11 cellular contexts compared by ENCODE assay signal in the genomic region with DNA sequence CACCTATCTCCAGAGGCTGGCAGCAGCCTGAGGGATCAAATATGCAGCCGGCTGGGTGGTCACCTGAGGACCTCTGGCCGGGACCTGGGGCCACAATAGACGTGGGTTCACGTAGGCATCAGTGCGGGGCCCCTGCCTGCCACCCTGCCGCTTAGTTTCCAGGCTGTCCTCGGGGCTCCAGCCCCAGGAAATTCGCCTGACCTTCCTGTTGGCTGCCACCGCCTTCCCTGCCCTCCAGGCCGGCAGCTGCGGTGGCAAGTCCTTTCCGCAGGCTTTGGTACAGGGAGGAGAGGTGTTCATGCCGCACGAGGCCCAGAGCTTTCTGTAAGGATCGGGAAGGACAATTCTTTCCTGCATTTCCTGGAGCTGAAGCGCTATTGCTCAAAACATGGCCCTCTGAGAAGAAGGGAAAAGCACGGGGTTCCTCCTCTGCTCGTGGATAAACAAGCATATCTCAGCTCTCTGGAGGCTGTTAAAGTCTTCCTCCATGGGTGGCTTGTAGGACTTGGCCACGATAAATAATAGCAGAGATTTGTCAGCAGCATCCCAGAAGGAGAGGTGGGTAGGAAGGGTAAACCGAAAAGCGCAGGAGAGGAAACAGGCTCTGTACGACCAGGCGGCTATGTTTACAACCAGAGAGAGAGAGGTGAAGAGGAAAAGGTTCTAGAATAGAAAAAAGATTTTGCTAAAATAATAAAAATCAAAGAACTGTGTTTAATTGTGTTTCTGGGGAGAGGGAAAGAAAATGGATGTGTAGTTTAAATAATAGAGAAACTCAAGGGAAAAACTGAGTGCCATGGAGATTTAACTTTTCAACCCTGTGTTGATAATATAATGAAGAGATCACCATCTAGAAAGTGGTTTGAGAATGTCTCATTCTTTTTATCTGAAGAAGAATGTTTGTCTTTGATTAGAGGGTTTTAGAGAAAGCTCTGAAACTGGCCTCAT. TPM values are rescaled to one million over a fixed set of nuclear protein-coding genes. Genes with fewer than 3 reads are reported as not detected.
DNase-seq lines count a peak whose midpoint lies in the region; ATAC-seq, FAIRE-seq and TF ChIP-seq lines count a peak whose summit lies in the region.
"Had no signal": no experiment of that assay in that cellular context is flagged by ENCODE, and none has a peak within 500 bp of the region (broad histone marks: within the 10 kb centered on the region; RNA-seq: fewer than 3 reads in every experiment).

No MANE protein-coding gene starts in this region.

- no peak for FAIRE-seq in keratinocyte (lab: Jason Lieb, UNC)
- FAIRE-seq: G401.6 had no signal

- WGBS in body of pancreas, 2 donors, result 54 to 66% methylated on average over 21 to 23 of the region's 23 CpGs

- H3K9me1 ChIP-seq in keratinocyte (ENCODE audit: control insufficient read depth, extremely low read depth, insufficient read depth, low read length), result no peaks in the 10 kb centered on the region

- ATAC-seq in body of pancreas (no peak), gastrocnemius medialis (no peak)
- ATAC-seq in activated T-cell treated with anti-CD3 and anti-CD28 coated beads, Interleukin-2, amount 50 U/mL, for 72 hours (replicated peaks in 1 of 2), result no peak

- no peaks in the 10 kb centered on the region for H4K20me1 ChIP-seq in keratinocyte (ENCODE audit: control insufficient read depth, extremely low read depth, insufficient read depth, low read length)

- CTCF ChIA-PET in Caco-2 (lab: Charles Lee), result interaction anchor here (0.8 to 1.4 kb wide), 4 partner anchors 11 to 100 kb away, joined by 3 to 8 read pairs (median 3); no protein-coding TSS in a partner anchor

- dilution Hi-C loops in keratinocyte (cut with MboI; ENCODE audit: extremely low pct_ligation_motif_present, low sequenced_read_pairs), result no loop called here

- no peak for TF ChIP-seq POLR2A in body of pancreas (IDR thresholded peaks at IDR 0.05)
- TF ChIP-seq POLR2A in gastrocnemius medialis (IDR thresholded peaks at IDR 0.05), result no peak

- H3K4me1 ChIP-seq in Caco-2 (peaks cover 64% of the 10 kb centered on the region), body of pancreas (peaks cover 49% of the 10 kb centered on the region), keratinocyte (ENCODE audit: control insufficient read depth, extremely low read depth, insufficient read depth, low read length) (peaks cover 28% of the 10 kb centered on the region), gastrocnemius medialis (peaks cover 13 to 23% of the 10 kb centered on the region in 2 donors)

- H3K4me1 Mint-ChIP-seq in Caco-2 (ENCODE audit: low read depth, unreplicated experiment), result peaks cover 29% of the 10 kb centered on the region
- peaks cover 6% of the 10 kb centered on the region for H3K4me1 Mint-ChIP-seq in activated naive CD8-positive, alpha-beta T cell treated with anti-CD3 and anti-CD28 coated beads for 36 hours
- peaks cover 12% of the 10 kb centered on the region for H3K4me1 Mint-ChIP-seq in activated T-cell treated with anti-CD3 and anti-CD28 coated beads, Interleukin-2, amount 50 U/mL, for 72 hours (ENCODE audit: low read depth)

- H3K79me2 ChIP-seq in keratinocyte (ENCODE audit: control insufficient read depth, insufficient read depth, low read length), result peaks cover 84% of the 10 kb centered on the region

- intact Hi-C loops in Caco-2 (cut with micrococcal nuclease; ENCODE audit: unreplicated experiment) (loop anchor here (1.0 to 10.0 kb wide), 7 partner anchors 35 to 603 kb away; a partner anchor contains a TSS), body of pancreas (cut with DNase I) (no loop called here), gastrocnemius medialis (cut with DNase I; ENCODE audit: low total_unique reads) (no loop called here)

- no TSS peak for BruUV-seq in Caco-2 (replicated peaks; lab: Mats Ljungman, UMichigan)

- peak overlapping the region; percentile 35 for H3K4me2 ChIP-seq in keratinocyte (ENCODE audit: control insufficient read depth, extremely low read depth, insufficient read depth, low read depth, low read length)

- in situ Hi-C loops in gastrocnemius medialis (cut with MboI; ENCODE audit: low sequenced_read_pairs in 4 of 4), result no loop called here

- H3K27ac ChIP-seq in body of pancreas, result peak overlapping the region in 3 of 4 donors; percentile 5 to 45 (median 16)
- no peak overlapping the region for H3K27ac ChIP-seq in keratinocyte (ENCODE audit: control insufficient read depth, insufficient read depth, low read length)
- H3K27ac ChIP-seq in gastrocnemius medialis, result peak overlapping the region; percentile 51 to 88 (median 85)

- H3K36me3 ChIP-seq in Caco-2 (ENCODE audit: control insufficient read depth, insufficient read depth, low read length) (no peaks in the 10 kb centered on the region), body of pancreas (replicated peaks in 1 of 2; ENCODE audit: insufficient read depth in 1 of 2, low read depth in 2 of 2) (no peaks in the 10 kb centered on the region), keratinocyte (ENCODE audit: control insufficient read depth in 2 of 2, extremely low read depth in 1 of 2, insufficient read depth in 2 of 2, low read length in 2 of 2) (peaks cover 3 to 24% of the 10 kb centered on the region in 2 experiments), gastrocnemius medialis (no peaks in the 10 kb centered on the region)

- H3K36me3 Mint-ChIP-seq in Caco-2 (ENCODE audit: insufficient read depth, unreplicated experiment), result peaks cover 15% of the 10 kb centered on the region
- H3K36me3 Mint-ChIP-seq in activated naive CD8-positive, alpha-beta T cell treated with anti-CD3 and anti-CD28 coated beads for 36 hours, result no peaks in the 10 kb centered on the region
- no peaks in the 10 kb centered on the region for H3K36me3 Mint-ChIP-seq in activated T-cell treated with anti-CD3 and anti-CD28 coated beads, Interleukin-2, amount 50 U/mL, for 72 hours (ENCODE audit: insufficient read depth in 2 of 2)

- peak overlapping the region; percentile 76 for H3K27ac Mint-ChIP-seq in Caco-2 (ENCODE audit: unreplicated experiment)
- H3K27ac Mint-ChIP-seq in activated naive CD8-positive, alpha-beta T cell treated with anti-CD3 and anti-CD28 coated beads for 36 hours, result no peak overlapping the region
- no peak overlapping the region for H3K27ac Mint-ChIP-seq in activated T-cell treated with anti-CD3 and anti-CD28 coated beads, Interleukin-2, amount 50 U/mL, for 72 hours
- H3K27ac Mint-ChIP-seq: activated B cell treated with CpG ODN at 0.5 μM for 24 hours had no signal

- H3K9ac ChIP-seq in keratinocyte (ENCODE audit: control insufficient read depth, extremely low read depth, insufficient read depth, low read length), result no peak overlapping the region

- H3K9me3 ChIP-seq in Caco-2 (no peaks in the 10 kb centered on the region), body of pancreas (no peaks in the 10 kb centered on the region), keratinocyte (ENCODE audit: control insufficient read depth, low read depth, low read length) (no peaks in the 10 kb centered on the region), gastrocnemius medialis (no peaks in the 10 kb centered on the region)

- POLR2A ChIA-PET in Caco-2 (lab: Charles Lee), result interaction anchor here (0.7 kb wide), 1 partner anchor 144 kb away, joined by 3 read pairs; no protein-coding TSS in a partner anchor

- peak in 1 of 2 experiments; percentile 28 for DNase-seq in Caco-2
- DNase-seq in body of pancreas, result no peak
- DNase-seq in keratinocyte (ENCODE audit: low read depth, low spot score), result no peak
- DNase-seq in gastrocnemius medialis, result no peak
- no peak for DNase-seq in NCI-H226
- no peak for DNase-seq in activated naive CD8-positive, alpha-beta T cell treated with anti-CD3 and anti-CD28 coated beads for 36 hours
- no peak for DNase-seq in nucleus accumbens (lab: John Stamatoyannopoulos, UW)
- no peak for DNase-seq in activated T-cell treated with anti-CD3 and anti-CD28 coated beads, Interleukin-2, amount 50 U/mL, for 72 hours
- DNase-seq: activated B cell treated with CpG ODN at 0.5 μM for 24 hours, NCI-H345 had no signal

- H3K4me3 ChIP-seq in Caco-2 (ENCODE audit: low read depth, low read length) (no peak overlapping the region), body of pancreas (no peak overlapping the region), keratinocyte (ENCODE audit: control insufficient read depth in 2 of 3, extremely low read depth in 1 of 3, insufficient read depth in 2 of 3, low read depth in 1 of 3, low read length in 3 of 3) (no peak overlapping the region), gastrocnemius medialis (peak overlapping the region; percentile 36 to 70 (median 50))

- H2AFZ ChIP-seq in keratinocyte (ENCODE audit: control insufficient read depth, low read length), result no peak overlapping the region

- TF ChIP-seq CTCF in Caco-2 (IDR thresholded peaks at IDR 0.05; ENCODE audit: insufficient read depth in 1 of 2, low read depth in 1 of 2, low read length in 1 of 2, severe bottlenecking in 1 of 2, unreplicated experiment in 1 of 2) (no peak), body of pancreas (IDR thresholded peaks at IDR 0.05) (no peak), keratinocyte (optimal IDR thresholded peaks at IDR 0.05 in 1 of 3, IDR thresholded peaks at IDR 0.05 in 1 of 3, conservative IDR thresholded peaks at IDR 0.05 in 1 of 3; ENCODE audit: extremely low read depth in 1 of 3, insufficient read depth in 2 of 3, low read length in 3 of 3) (no peak), gastrocnemius medialis (IDR thresholded peaks at IDR 0.05 in 4 of 5, conservative IDR thresholded peaks at IDR 0.05 in 1 of 5) (no peak)

- no peaks in the 10 kb centered on the region for H3K27me3 Mint-ChIP-seq in Caco-2 (ENCODE audit: insufficient read depth, unreplicated experiment)
- peaks cover 76% of the 10 kb centered on the region for H3K27me3 Mint-ChIP-seq in activated naive CD8-positive, alpha-beta T cell treated with anti-CD3 and anti-CD28 coated beads for 36 hours
- H3K27me3 Mint-ChIP-seq in activated T-cell treated with anti-CD3 and anti-CD28 coated beads, Interleukin-2, amount 50 U/mL, for 72 hours (ENCODE audit: low read depth), result peaks cover 53% of the 10 kb centered on the region

- H3K27me3 ChIP-seq in Caco-2 (replicated peaks; ENCODE audit: control insufficient read depth, insufficient read depth, low read length) (no peaks in the 10 kb centered on the region), body of pancreas (peaks cover 0 to 5% of the 10 kb centered on the region in 2 donors), keratinocyte (ENCODE audit: control insufficient read depth, extremely low read depth, insufficient read depth, low read length) (no peaks in the 10 kb centered on the region), gastrocnemius medialis (peaks cover 12 to 39% (median 16%) of the 10 kb centered on the region in 3 donors)

- no peaks in the 10 kb centered on the region for H3K9me3 Mint-ChIP-seq in Caco-2 (ENCODE audit: unreplicated experiment)
- no peaks in the 10 kb centered on the region for H3K9me3 Mint-ChIP-seq in activated naive CD8-positive, alpha-beta T cell treated with anti-CD3 and anti-CD28 coated beads for 36 hours
- H3K9me3 Mint-ChIP-seq in activated T-cell treated with anti-CD3 and anti-CD28 coated beads, Interleukin-2, amount 50 U/mL, for 72 hours, result no peaks in the 10 kb centered on the region
- H3K9me3 Mint-ChIP-seq: activated B cell treated with CpG ODN at 0.5 μM for 24 hours had no signal

- H3K4me3 Mint-ChIP-seq in Caco-2 (ENCODE audit: unreplicated experiment), result peak overlapping the region; percentile 3
- H3K4me3 Mint-ChIP-seq in activated naive CD8-positive, alpha-beta T cell treated with anti-CD3 and anti-CD28 coated beads for 36 hours, result no peak overlapping the region
- no peak overlapping the region for H3K4me3 Mint-ChIP-seq in activated T-cell treated with anti-CD3 and anti-CD28 coated beads, Interleukin-2, amount 50 U/mL, for 72 hours
- H3K4me3 Mint-ChIP-seq: activated B cell treated with CpG ODN at 0.5 μM for 24 hours had no signal

RNA-seq across cellular contexts. Expression of a gene that starts 4.9 kb away (rescaled TPM):
- total RNA-seq in Caco-2 (2022) (17.1 and 19.2 TPM in 2 replicates), body of pancreas (100 to 1,000 TPM in 1 of 2 donors, 10 to 100 TPM in 1; 69.3 to 230 TPM), gastrocnemius medialis (10 to 100 TPM; 51.2 to 85.8 (median 70.5) TPM)
- polyA plus RNA-seq in keratinocyte, result 30.7 to 64.2 TPM (median 31.1 TPM) in 3 replicates
- polyA plus RNA-seq in keratinocyte (2011; ENCODE audit: low read depth), result 2.4 TPM
- 5.3 and 11.3 TPM in 2 replicates for polyA plus RNA-seq in keratinocyte (2011; cell fraction: cytosol; rRNA removed)
- 78.0 and 99.9 TPM in 2 replicates for polyA plus RNA-seq in keratinocyte (2011; cell fraction: nucleus; rRNA removed)
- polyA plus RNA-seq in keratinocyte (2012; ENCODE audit: low replicate concordance), result 6.3 and 80.3 TPM in 2 replicates
- polyA minus RNA-seq in keratinocyte, result 69.8 to 191 TPM (median 82.0 TPM) in 3 replicates
- polyA minus RNA-seq in keratinocyte (2011; cell fraction: cytosol; rRNA and poly(A)+ RNA removed), result 38.8 TPM
- polyA minus RNA-seq in keratinocyte (2011; cell fraction: nucleus; rRNA and poly(A)+ RNA removed), result 150 and 169 TPM in 2 replicates
- total RNA-seq in activated naive CD8-positive, alpha-beta T cell treated with anti-CD3 and anti-CD28 coated beads for 36 hours, result not detected
- total RNA-seq in activated T-cell treated with anti-CD3 and anti-CD28 coated beads, Interleukin-2, amount 50 U/mL, for 72 hours, result not detected
- total RNA-seq: activated B cell treated with CpG ODN at 0.5 μM for 24 hours had no signal

RNA-seq across cellular contexts. Expression of a gene that starts 5.0 kb away (rescaled TPM):
- 4.5 and 4.8 TPM in 2 replicates for total RNA-seq in Caco-2 (2022)
- 100 to 1,000 TPM in 1 of 2 donors, 10 to 100 TPM in 1; 80.4 to 253 TPM for total RNA-seq in body of pancreas
- 14.5 to 30.3 TPM (median 22.3 TPM) in 3 replicates for polyA plus RNA-seq in keratinocyte
- 1.3 TPM for polyA plus RNA-seq in keratinocyte (2011; ENCODE audit: low read depth)
- 4.7 and 5.4 TPM in 2 replicates for polyA plus RNA-seq in keratinocyte (2011; cell fraction: cytosol; rRNA removed)
- 40.7 and 46.5 TPM in 2 replicates for polyA plus RNA-seq in keratinocyte (2011; cell fraction: nucleus; rRNA removed)
- polyA plus RNA-seq in keratinocyte (2012; ENCODE audit: low replicate concordance), result 2.0 and 35.6 TPM in 2 replicates
- 39.4 to 56.2 TPM (median 43.0 TPM) in 3 replicates for polyA minus RNA-seq in keratinocyte
- 12.3 TPM for polyA minus RNA-seq in keratinocyte (2011; cell fraction: cytosol; rRNA and poly(A)+ RNA removed)
- polyA minus RNA-seq in keratinocyte (2011; cell fraction: nucleus; rRNA and poly(A)+ RNA removed), result 57.2 and 70.4 TPM in 2 replicates
- 100 to 1,000 TPM in 3 of 4 donors, 10 to 100 TPM in 1; 60.5 to 127 (median 120) TPM for total RNA-seq in gastrocnemius medialis
- not detected for total RNA-seq in activated naive CD8-positive, alpha-beta T cell treated with anti-CD3 and anti-CD28 coated beads for 36 hours
- under 1 TPM in 1 of 2 donors, not detected in 1; 0.19 TPM for total RNA-seq in activated T-cell treated with anti-CD3 and anti-CD28 coated beads, Interleukin-2, amount 50 U/mL, for 72 hours
- total RNA-seq: activated B cell treated with CpG ODN at 0.5 μM for 24 hours had no signal

Comparison
In these comparisons a context has a peak if more than half of its experiments do, and no peak if none do; other contexts are left out.
1. H3K4me3 ChIP-seq: peak in gastrocnemius medialis (4 of 4); none in Caco-2 (single experiment), body of pancreas (0 of 2) and keratinocyte (0 of 3).
2. RNA of a gene that starts 4.9 kb away (total RNA-seq): 69.3 to 230 TPM in body of pancreas, 51.2 to 85.8 TPM in gastrocnemius medialis and 17.1 to 19.2 TPM in Caco-2; not detected in activated T-cell treated with anti-CD3 and anti-CD28 coated beads, Interleukin-2, amount 50 U/mL, for 72 hours and not detected in activated naive CD8-positive, alpha-beta T cell treated with anti-CD3 and anti-CD28 coated beads for 36 hours; every median in the first group is over 10 times any median in the second.
3. RNA of a gene that starts 5.0 kb away (total RNA-seq): 80.4 to 253 TPM in body of pancreas and 60.5 to 127 TPM in gastrocnemius medialis; 4.5 to 4.8 TPM in Caco-2, 0.19 TPM in activated T-cell treated with anti-CD3 and anti-CD28 coated beads, Interleukin-2, amount 50 U/mL, for 72 hours and not detected in activated naive CD8-positive, alpha-beta T cell treated with anti-CD3 and anti-CD28 coated beads for 36 hours; every median in the first group is over 10 times any median in the second.